Comparison of ENCODE assay signal across 8 cellular contexts in the genomic region with DNA sequence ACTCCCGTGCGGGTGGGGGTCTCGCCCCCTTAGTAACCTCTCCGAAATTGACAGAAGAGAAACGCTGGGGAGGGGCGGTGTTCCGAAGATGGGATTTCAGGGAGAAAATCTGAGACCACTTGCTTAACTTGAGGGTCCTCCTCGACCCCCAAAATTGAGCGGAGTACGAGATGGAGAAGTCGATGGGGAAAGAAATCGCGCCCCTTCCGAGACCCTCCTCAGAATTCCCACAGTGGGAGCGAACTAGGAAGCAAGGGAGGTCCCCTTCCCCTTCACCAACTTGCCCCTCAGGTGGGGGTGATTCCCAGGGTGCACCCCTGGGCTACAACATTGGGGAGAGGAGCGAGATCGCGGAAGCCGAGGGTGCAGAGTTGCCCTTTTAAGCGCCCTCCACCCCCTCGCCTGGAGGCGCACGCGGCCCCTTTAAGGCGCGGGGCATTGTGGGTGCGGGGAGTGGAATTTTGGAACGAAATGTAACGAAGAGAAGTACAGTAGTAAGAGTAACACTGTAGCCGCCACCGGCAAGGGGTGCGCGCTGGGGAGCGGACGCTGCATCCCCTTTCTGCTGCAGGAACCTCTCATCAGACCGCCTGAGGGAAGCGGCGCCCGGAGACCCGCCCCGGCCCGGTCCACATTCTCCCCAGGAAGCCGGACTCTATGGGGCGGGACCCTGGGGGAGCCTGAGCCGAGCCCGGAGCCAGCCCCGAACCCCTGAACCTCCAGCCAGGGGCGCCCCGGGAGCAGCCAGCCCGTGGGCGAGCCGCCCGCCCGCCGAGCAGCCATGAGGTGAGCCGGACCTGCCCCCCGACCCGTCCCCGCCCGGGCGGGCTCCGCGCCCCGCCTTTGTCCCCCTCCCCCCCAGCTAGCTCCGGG. TPM values are rescaled to one million over a fixed set of nuclear protein-coding genes. Genes with fewer than 3 reads are reported as not detected.
A peak's percentile ranks its signal among the peaks of the same experiment; 100 is the strongest.
DNase-seq lines count a peak whose midpoint lies in the region; ATAC-seq and TF ChIP-seq lines count a peak whose summit lies in the region.

A gene (plus strand): TSS at position 489 of the 873 bp plus-strand sequence. CDS start 293 bp downstream, at position 782.

- ATAC-seq in GM21825 (IDR thresholded peaks at IDR 0.05; ENCODE audit: unreplicated experiment), result peak; percentile 46

- H3K4me3 ChIP-seq in Karpas-422 (ENCODE audit: low read length) (peak within 1 kb of the TSS; percentile 99), SJCRH30 (peak within 1 kb of the TSS; percentile 86), neutrophil (ENCODE audit: low read depth in 1 of 2, low read length in 1 of 2) (peak within 1 kb of the TSS; percentile 98 to 100)

- H2AFZ ChIP-seq in Karpas-422 (ENCODE audit: low read length), result peak within 1 kb of the TSS; percentile 84

- H3K79me2 ChIP-seq in Karpas-422 (ENCODE audit: low read length), result peaks cover 49% of the 10 kb centered on the region

- TF ChIP-seq CTCF in neutrophil (IDR thresholded peaks at IDR 0.05) (peak; percentile 42), subcutaneous adipose tissue (IDR thresholded peaks at IDR 0.05; ENCODE audit: low read depth) (no peak)

- H3K4me1 ChIP-seq in Karpas-422 (ENCODE audit: low read length) (peaks cover 37% of the 10 kb centered on the region), SJCRH30 (no peaks in the 10 kb centered on the region), neutrophil (ENCODE audit: control insufficient read depth in 1 of 2, insufficient read depth in 1 of 2, low read depth in 1 of 2, low read length in 1 of 2) (peaks cover 53 to 68% of the 10 kb centered on the region in 2 experiments)

- no peaks in the 10 kb centered on the region for H3K27me3 ChIP-seq in Karpas-422 (ENCODE audit: low read length)
- H3K27me3 ChIP-seq in SJCRH30, result no peaks in the 10 kb centered on the region
- no peaks in the 10 kb centered on the region for H3K27me3 ChIP-seq in neutrophil

- H3K36me3 ChIP-seq in Karpas-422 (ENCODE audit: insufficient read depth, low read length), result no peaks in the 10 kb centered on the region
- H3K36me3 ChIP-seq in SJCRH30, result no peaks in the 10 kb centered on the region
- peaks cover 30% of the 10 kb centered on the region for H3K36me3 ChIP-seq in neutrophil

- H3K27ac ChIP-seq in Karpas-422 (ENCODE audit: low read length) (peak within 1 kb of the TSS; percentile 87), SJCRH30 (peak within 1 kb of the TSS; percentile 76), neutrophil (peak within 1 kb of the TSS; percentile 100)

- H3K4me2 ChIP-seq in Karpas-422 (ENCODE audit: low read depth, low read length, poor library complexity, severe bottlenecking), result peak within 1 kb of the TSS; percentile 80

- H3K9me2 ChIP-seq in Karpas-422 (replicated peaks; ENCODE audit: insufficient read depth, low read length), result no peaks in the 10 kb centered on the region

- H3K9me3 ChIP-seq in Karpas-422 (ENCODE audit: low read length) (no peaks in the 10 kb centered on the region), SJCRH30 (replicated peaks) (no peaks in the 10 kb centered on the region), neutrophil (no peaks in the 10 kb centered on the region)

- H3K9ac ChIP-seq in Karpas-422 (ENCODE audit: low read length), result peak within 1 kb of the TSS; percentile 96

- DNase-seq in EH (ENCODE audit: low read depth) (peak; percentile 88), Karpas-422 (peak; percentile 97), SJCRH30 (peak; percentile 84 to 87), activated gamma-delta T cell treated with Interleukin-2 at 50 U/mL for 16 hours (peak; percentile 91), foreskin melanocyte (peak; percentile 83)

- peaks cover 5% of the 10 kb centered on the region; the same call in 1 of the 2 replicates for H4K20me1 ChIP-seq in Karpas-422 (ENCODE audit: insufficient read depth, low read depth, low read length)

RNA-seq across cellular contexts. Expression of the gene that starts here (rescaled TPM):
- 77.9 and 97.9 TPM in 2 replicates for total RNA-seq in Karpas-422 (2014; rRNA removed; shearing (Covaris generic); ENCODE audit: low replicate concordance)
- 43.8 and 48.8 TPM in 2 replicates for total RNA-seq in SJCRH30 (2014; rRNA removed; shearing (Covaris generic))
- 10 to 100 TPM; 24.9 to 44.5 (median 40.5) TPM for total RNA-seq in subcutaneous adipose tissue

Comparison
In these comparisons a context has a peak if more than half of its experiments do, and no peak if none do; other contexts are left out.
1. Peak in every context shown above with its lines: DNase-seq, ATAC-seq, H3K4me3 ChIP-seq and H3K27ac ChIP-seq.